ENCODE assay signal across 8 cellular contexts in genomic region chr2:25168256-25169072, GRCh38. TPM values are rescaled to one million over a fixed set of nuclear protein-coding genes. Genes with fewer than 3 reads are reported as not detected.
DNase-seq lines count a peak whose midpoint lies in the region; ATAC-seq and TF ChIP-seq lines count a peak whose summit lies in the region.

TSS of gene POMC (minus strand) at chr2:25168580. CDS start at chr2:25164772, 3,808 bp downstream.

- H3K4me1 ChIP-seq in subcutaneous abdominal adipose tissue (ENCODE audit: control insufficient read depth in 5 of 5, insufficient read depth in 5 of 5, low read length in 5 of 5), result peaks cover 0 to 12% (median 9%) of the 10 kb centered on the region in 5 donors

- no peaks in the 10 kb centered on the region for H3K9me3 Mint-ChIP-seq in WTC11
- H3K9me3 Mint-ChIP-seq in memory B cell, result no peaks in the 10 kb centered on the region

- H3K4me3 Mint-ChIP-seq in WTC11 (peak within 1 kb of the TSS; percentile 74), memory B cell (peak within 1 kb of the TSS; percentile 80)

- peaks cover 9% of the 10 kb centered on the region for H3K4me1 Mint-ChIP-seq in WTC11
- peaks cover 21% of the 10 kb centered on the region for H3K4me1 Mint-ChIP-seq in memory B cell

- POLR2A ChIA-PET in WTC11 (lab: Charles Lee), result interaction anchor here (0.5 to 0.7 kb wide), 3 partner anchors 207 to 403 kb away, joined by 3 to 5 read pairs (median 5); no protein-coding TSS in a partner anchor

- peaks cover 0 to 3% (median 0%) of the 10 kb centered on the region in 5 donors for H3K9me3 ChIP-seq in subcutaneous abdominal adipose tissue (ENCODE audit: control insufficient read depth in 5 of 5, low read length in 5 of 5)

- CTCF ChIA-PET in WTC11 (lab: Charles Lee), result interaction anchor here (0.6 to 2.6 kb wide), 9 partner anchors 9 to 857 kb away, joined by 3 to 12 read pairs (median 5); no protein-coding TSS in a partner anchor

- H3K27ac Mint-ChIP-seq in WTC11 (no peak within 1 kb of the TSS), memory B cell (no peak within 1 kb of the TSS)

- peak; percentile 20 for DNase-seq in activated T-cell treated with anti-CD3 and anti-CD28 coated beads for 1 hour (ENCODE audit: low read depth)
- no peak for DNase-seq in activated T-cell treated with anti-CD3 and anti-CD28 coated beads for 4 hours
- DNase-seq in WTC11 (ENCODE audit: low spot score), result peak; percentile 65
- peak; percentile 70 for DNase-seq in ecto neural progenitor cell (ENCODE audit: low spot score)
- peak; percentile 31 to 50 for DNase-seq in memory B cell (ENCODE audit: low spot score in 2 of 2)
- DNase-seq in middle frontal gyrus (ENCODE audit: extremely low spot score, low spot score), result no peak

- no peak within 1 kb of the TSS for H3K27ac ChIP-seq in subcutaneous abdominal adipose tissue (ENCODE audit: low read depth, low read length)

- H3K36me3 Mint-ChIP-seq in WTC11 (no peaks in the 10 kb centered on the region), memory B cell (peaks cover 1% of the 10 kb centered on the region)

- no peak for TF ChIP-seq CTCF in WTC11 (IDR thresholded peaks at IDR 0.05)

- peaks cover 66% of the 10 kb centered on the region for H3K27me3 Mint-ChIP-seq in WTC11 (ENCODE audit: low read depth)
- H3K27me3 Mint-ChIP-seq in memory B cell, result peaks cover 12% of the 10 kb centered on the region

- peak within 1 kb of the TSS in 1 of 5 donors; percentile 15 for H3K9ac ChIP-seq in subcutaneous abdominal adipose tissue (ENCODE audit: low read length in 5 of 5)

- peak within 1 kb of the TSS in 4 of 5 donors; percentile 47 to 59 (median 53) for H3K4me3 ChIP-seq in subcutaneous abdominal adipose tissue (ENCODE audit: low read depth in 1 of 5, low read length in 5 of 5)

- H3K36me3 ChIP-seq in subcutaneous abdominal adipose tissue (ENCODE audit: control insufficient read depth in 5 of 5, insufficient read depth in 5 of 5, low read length in 5 of 5), result no peaks in the 10 kb centered on the region

- ATAC-seq in WTC11, result peak; percentile 61
- ATAC-seq in memory B cell (ENCODE audit: low read depth), result peak; percentile 36
- ATAC-seq in HG02938 (IDR thresholded peaks at IDR 0.05; ENCODE audit: unreplicated experiment), result no peak

- H3K27me3 ChIP-seq in subcutaneous abdominal adipose tissue (ENCODE audit: control insufficient read depth in 5 of 5, insufficient read depth in 4 of 5, low read length in 5 of 5), result peaks cover 30 to 59% (median 34%) of the 10 kb centered on the region in 5 donors

TF ChIP-seq in WTC11, 78 proteins besides CTCF, POLR2A, EP300 and RAD21 (continues in another document):
- TF ChIP-seq ARID4B (CRISPR knock-in tag; IDR thresholded peaks at IDR 0.05; ENCODE audit: borderline replicate concordance) (0 out of 2 replicates have a peak, but pooled peaks have one; percentile 46), NFE2L1 (CRISPR knock-in tag; IDR thresholded peaks at IDR 0.05) (no peak), FOXP4 (CRISPR knock-in tag; IDR thresholded peaks at IDR 0.05) (0 out of 2 replicates have a peak, but pooled peaks have one; percentile 33), ZNF219 (CRISPR knock-in tag; IDR thresholded peaks at IDR 0.05; ENCODE audit: borderline replicate concordance) (0 out of 2 replicates have a peak, but pooled peaks have one; percentile 78), ZNF425 (CRISPR knock-in tag; conservative IDR thresholded peaks at IDR 0.05) (no peak), ZNF512 (CRISPR knock-in tag; IDR thresholded peaks at IDR 0.05; ENCODE audit: borderline replicate concordance) (no peak), NFATC4 (CRISPR knock-in tag; IDR thresholded peaks at IDR 0.05) (no peak), MAX (CRISPR knock-in tag; IDR thresholded peaks at IDR 0.05) (peak; percentile 67), ATF1 (CRISPR knock-in tag; IDR thresholded peaks at IDR 0.05) (peak; percentile 2; the same call in 1 of the 2 replicates), CREB1 (CRISPR knock-in tag; IDR thresholded peaks at IDR 0.05) (peak; percentile 23; the same call in 1 of the 2 replicates), TP53 (CRISPR knock-in tag; IDR thresholded peaks at IDR 0.05) (no peak)

RNA-seq across cellular contexts. Expression of gene POMC, which starts in this region (rescaled TPM):
- total RNA-seq in WTC11 (2021), result 3.2 to 4.4 TPM (median 3.7 TPM) in 3 replicates

Comparison
In these comparisons a context has a peak if more than half of its experiments do, and no peak if none do; other contexts are left out.
1. DNase-seq: peak in activated T-cell treated with anti-CD3 and anti-CD28 coated beads for 1 hour (single experiment), WTC11 (single experiment), ecto neural progenitor cell (single experiment) and memory B cell (2 of 2); none in activated T-cell treated with anti-CD3 and anti-CD28 coated beads for 4 hours (single experiment) and middle frontal gyrus (single experiment).